In genomic region chr1:74197255-74197654, GRCh38 we compare ENCODE assay signal across 1 cellular context.
TF ChIP-seq lines count a peak whose summit lies in the region.

No MANE protein-coding gene starts in this region.

TF ChIP-seq in SK-N-SH, 30 proteins besides CTCF, POLR2A, EP300 and RAD21 (continued from another document):
- TF ChIP-seq MEF2A (IDR thresholded peaks at IDR 0.05; ENCODE audit: borderline replicate concordance, low read depth), result no peak
- TF ChIP-seq TEAD4 (IDR thresholded peaks at IDR 0.05; ENCODE audit: borderline replicate concordance, insufficient read depth), result no peak
- TF ChIP-seq EZH2phosphoT487 (IDR thresholded peaks at IDR 0.05; ENCODE audit: borderline replicate concordance, low read depth), result no peak
- no peak for TF ChIP-seq TAF1 (IDR thresholded peaks at IDR 0.05; ENCODE audit: borderline replicate concordance, low read depth, low read length)
- TF ChIP-seq FOXM1 (IDR thresholded peaks at IDR 0.05; ENCODE audit: low read depth), result no peak
TF ChIP-seq in SK-N-SH: peak in this region for 0.
